ENCODE assay signal across 11 cellular contexts in genomic region chr14:69663322-69663686, GRCh38. TPM values are rescaled to one million over a fixed set of nuclear protein-coding genes. Genes with fewer than 3 reads are reported as not detected.
DNase-seq lines count a peak whose midpoint lies in the region; ATAC-seq and TF ChIP-seq lines count a peak whose summit lies in the region.
"Had no signal": no experiment of that assay in that cellular context is flagged by ENCODE, and none has a peak within 500 bp of the region (broad histone marks: within the 10 kb centered on the region; RNA-seq: fewer than 3 reads in every experiment).

No MANE protein-coding gene starts in this region.

- TF ChIP-seq CTCF in PC-9 (conservative IDR thresholded peaks at IDR 0.05) (no peak), fibroblast of the aortic adventitia (IDR thresholded peaks at IDR 0.05; ENCODE audit: insufficient read depth, low read length) (no peak)

- peak overlapping the region; percentile 63 for H3K27ac Mint-ChIP-seq in stimulated activated effector memory CD8-positive, alpha-beta T cell treated with anti-CD3 and anti-CD28 coated beads, Interleukin-12 subunit alpha, Interleukin-12 subunit beta, amount 100 ng/mL, for 72 hours

- H3K9me2 ChIP-seq in PC-9 (ENCODE audit: insufficient read depth): no peaks in the 10 kb centered on the region

- H3K9me3 ChIP-seq in PC-9 (ENCODE audit: insufficient read depth, low read depth): no peaks in the 10 kb centered on the region

- peaks cover 90% of the 10 kb centered on the region for H3K36me3 Mint-ChIP-seq in stimulated activated effector memory CD8-positive, alpha-beta T cell treated with anti-CD3 and anti-CD28 coated beads, Interleukin-12 subunit alpha, Interleukin-12 subunit beta, amount 100 ng/mL, for 72 hours

- intact Hi-C loops in PC-9 (cut with micrococcal nuclease; ENCODE audit: unreplicated experiment): no loop called here

- DNase-seq in NCI-H1092 treated with DMSO at 0.1 percent for 48 hours (lab: John Stamatoyannopoulos, UW) (peak; percentile 6), NCI-H1092 (lab: John Stamatoyannopoulos, UW) (no peak), PC-9 (no peak), fibroblast of the aortic adventitia (ENCODE audit: low read depth) (peak; percentile 72), HEK293T (ENCODE audit: extremely low spot score) (no peak), medulla oblongata (ENCODE audit: extremely low spot score) (no peak)
- DNase-seq in stimulated activated effector memory CD8-positive, alpha-beta T cell treated with anti-CD3 and anti-CD28 coated beads, Interleukin-12 subunit alpha, Interleukin-12 subunit beta, amount 100 ng/mL, for 72 hours (ENCODE audit: low spot score in 2 of 2): no peak
- DNase-seq: mesendoderm, NCI-H146 had no signal

- TF ChIP-seq POLR2A in GM18505 (IDR thresholded peaks at IDR 0.05; ENCODE audit: borderline replicate concordance, extremely low read depth, insufficient read depth, insufficient read length): no peak

- POLR2A ChIA-PET in PC-9 (lab: Charles Lee; ENCODE audit: unreplicated experiment) (interaction anchor here (0.7 kb wide), 1 partner anchor 33 kb away, joined by 3 read pairs; no protein-coding TSS in a partner anchor), HEK293T (lab: Yijun Ruan, JAX) (no interaction called here)

- H3K4me2 ChIP-seq in PC-9: peak overlapping the region; percentile 37

- CTCF ChIA-PET in PC-9 (lab: Charles Lee) (no interaction called here), HEK293T (lab: Yijun Ruan, JAX) (interaction anchor here (0.9 kb wide), 1 partner anchor 89 kb away, joined by 3 read pairs; no protein-coding TSS in a partner anchor)

- no peak overlapping the region for H3K4me3 ChIP-seq in PC-9
- no peak overlapping the region for H3K4me3 ChIP-seq in fibroblast of the aortic adventitia (ENCODE audit: low read depth, low read length)

- H4K20me1 ChIP-seq in PC-9 (ENCODE audit: insufficient read depth): no peaks in the 10 kb centered on the region

- H3K4me1 ChIP-seq in PC-9 (replicated peaks; ENCODE audit: insufficient read depth): peaks cover 59% of the 10 kb centered on the region

- H3K4me3 Mint-ChIP-seq in stimulated activated effector memory CD8-positive, alpha-beta T cell treated with anti-CD3 and anti-CD28 coated beads, Interleukin-12 subunit alpha, Interleukin-12 subunit beta, amount 100 ng/mL, for 72 hours: no peak overlapping the region

- peak overlapping the region; percentile 42 for H3K27ac ChIP-seq in PC-9

- H3K4me1 Mint-ChIP-seq in stimulated activated effector memory CD8-positive, alpha-beta T cell treated with anti-CD3 and anti-CD28 coated beads, Interleukin-12 subunit alpha, Interleukin-12 subunit beta, amount 100 ng/mL, for 72 hours: peaks cover 96% of the 10 kb centered on the region

- H3K27me3 ChIP-seq in PC-9 (ENCODE audit: insufficient read depth, low read depth): no peaks in the 10 kb centered on the region

- no peaks in the 10 kb centered on the region for H3K9me3 Mint-ChIP-seq in stimulated activated effector memory CD8-positive, alpha-beta T cell treated with anti-CD3 and anti-CD28 coated beads, Interleukin-12 subunit alpha, Interleukin-12 subunit beta, amount 100 ng/mL, for 72 hours

- H3F3A ChIP-seq in PC-9 (ENCODE audit: insufficient read depth, low read depth): peaks cover 42% of the 10 kb centered on the region

- H3K36me3 ChIP-seq in PC-9 (ENCODE audit: low read depth): no peaks in the 10 kb centered on the region

- no TSS peak for BruUV-seq in PC-9 (replicated peaks; lab: Mats Ljungman, UMichigan)

- 0 out of 2 replicates have a peak, but pooled peaks cover 5% of the 10 kb centered on the region for H3K79me2 ChIP-seq in PC-9 (ENCODE audit: low read depth)

- ATAC-seq in stimulated activated effector memory CD8-positive, alpha-beta T cell treated with anti-CD3 and anti-CD28 coated beads, Interleukin-12 subunit alpha, Interleukin-12 subunit beta, amount 100 ng/mL, for 72 hours: no peak
- ATAC-seq in GM18505 (IDR thresholded peaks at IDR 0.05; ENCODE audit: unreplicated experiment): no peak
- ATAC-seq: sciatic nerve had no signal

- H2AFZ ChIP-seq in PC-9: no peak overlapping the region

TF ChIP-seq in HEK293T, 16 proteins besides CTCF, POLR2A, EP300 and RAD21:
- TF ChIP-seq LEF1 (IDR thresholded peaks at IDR 0.05; ENCODE audit: borderline replicate concordance) (no peak), FOXA1 (IDR thresholded peaks at IDR 0.05) (no peak), ZNF384 (IDR thresholded peaks at IDR 0.05) (no peak), CTBP1 (IDR thresholded peaks at IDR 0.05; ENCODE audit: borderline replicate concordance) (no peak), L3MBTL2 (conservative IDR thresholded peaks at IDR 0.05) (no peak), PKNOX1 (IDR thresholded peaks at IDR 0.05) (no peak), ELF4 (IDR thresholded peaks at IDR 0.05) (no peak), SUZ12 (IDR thresholded peaks at IDR 0.05) (no peak), FOXM1 (IDR thresholded peaks at IDR 0.05; ENCODE audit: borderline replicate concordance) (no peak), FOXK2 (IDR thresholded peaks at IDR 0.05) (no peak), NFRKB (IDR thresholded peaks at IDR 0.05) (no peak), ARNT (IDR thresholded peaks at IDR 0.05) (no peak), SP1 (IDR thresholded peaks at IDR 0.05) (no peak)

RNA-seq across cellular contexts. Expression of gene SUSD6, which starts 51.9 kb away (rescaled TPM):
- total RNA-seq in PC-9 (2021) (24.1 and 43.3 TPM in 2 replicates), fibroblast of the aortic adventitia (ENCODE audit: low replicate concordance) (8.0 and 14.3 TPM in 2 replicates)

Comparison
In these comparisons a context has a peak if more than half of its experiments do, and no peak if none do; other contexts are left out.
1. DNase-seq: peak in NCI-H1092 treated with DMSO at 0.1 percent for 48 hours (single experiment) and fibroblast of the aortic adventitia (single experiment); none in NCI-H1092 (single experiment), PC-9 (0 of 2), stimulated activated effector memory CD8-positive, alpha-beta T cell treated with anti-CD3 and anti-CD28 coated beads, Interleukin-12 subunit alpha, Interleukin-12 subunit beta, amount 100 ng/mL, for 72 hours (0 of 2), HEK293T (single experiment) and medulla oblongata (single experiment).